ENCODE assay signal across 13 cellular contexts in genomic region chr5:55771175-55771655, GRCh38. TPM values are rescaled to one million over a fixed set of nuclear protein-coding genes. Genes with fewer than 3 reads are reported as not detected.
A peak's percentile ranks its signal among the peaks of the same experiment; 100 is the strongest.
DNase-seq lines count a peak whose midpoint lies in the region; ATAC-seq and TF ChIP-seq lines count a peak whose summit lies in the region.
"Had no signal": no experiment of that assay in that cellular context is flagged by ENCODE, and none has a peak within 500 bp of the region (broad histone marks: within the 10 kb centered on the region; RNA-seq: fewer than 3 reads in every experiment).

No MANE protein-coding gene starts in this region.

- H3K9me3 ChIP-seq in BE2C (no peaks in the 10 kb centered on the region), spleen (no peaks in the 10 kb centered on the region)

- in situ Hi-C loops in GM13976 (cut with MboI; ENCODE audit: low sequenced_read_pairs, unreplicated experiment) = no loop called here

- H3K36me3 ChIP-seq in BE2C = no peaks in the 10 kb centered on the region
- H3K36me3 ChIP-seq in spleen = no peaks in the 10 kb centered on the region

- peak; percentile 65 for ATAC-seq in GM18907 (IDR thresholded peaks at IDR 0.05; ENCODE audit: unreplicated experiment)
- peak; percentile 57 for ATAC-seq in HG02763 (IDR thresholded peaks at IDR 0.05; ENCODE audit: unreplicated experiment)
- peak; percentile 38 for ATAC-seq in HG03571 (IDR thresholded peaks at IDR 0.05; ENCODE audit: unreplicated experiment)
- ATAC-seq: right cardiac atrium had no signal

- H3K27ac ChIP-seq in spleen = no peak overlapping the region

- H3K4me3 ChIP-seq in BE2C (ENCODE audit: low read depth, low read length) (no peak overlapping the region), spleen (no peak overlapping the region)

- 58 to 83% (median 76%) methylated on average over 2 of the region's 2 CpGs for WGBS in spleen, 5 donors

- intact Hi-C loops in spleen (cut with DNase I; ENCODE audit: low total_unique reads) = no loop called here

- H3K27me3 ChIP-seq in BE2C = peaks cover 14% of the 10 kb centered on the region
- peaks cover 0 to 6% (median 0%) of the 10 kb centered on the region in 7 donors for H3K27me3 ChIP-seq in spleen (replicated peaks in 1 of 7)

- no peak for TF ChIP-seq POLR2A in spleen (IDR thresholded peaks at IDR 0.05)

- DNase-seq in GM13976 (ENCODE audit: low spot score) = peak; percentile 18
- DNase-seq in BE2C = no peak
- no peak for DNase-seq in foreskin melanocyte
- no peak for DNase-seq in cerebellum (ENCODE audit: low spot score)
- no peak for DNase-seq in spleen
- DNase-seq: GOT3, NCI-H510A, right cardiac atrium had no signal

- TF ChIP-seq CTCF in GM13976 (IDR thresholded peaks at IDR 0.05; ENCODE audit: borderline replicate concordance, control extremely low read depth, extremely low read depth, insufficient read depth, missing control alignments) (no peak), BE2C (IDR thresholded peaks at IDR 0.05; ENCODE audit: low read depth, low read length) (no peak), spleen (IDR thresholded peaks at IDR 0.05 in 8 of 11, conservative IDR thresholded peaks at IDR 0.05 in 3 of 11) (no peak)

- H3K4me1 ChIP-seq in BE2C (no peaks in the 10 kb centered on the region), spleen (no peaks in the 10 kb centered on the region)

RNA-seq across cellular contexts. Expression of gene DDX4, which starts 33.4 kb away (rescaled TPM):
- not detected for polyA plus RNA-seq in BE2C (2012; ENCODE audit: insufficient read depth, insufficient read length, low read depth)
- total RNA-seq in cerebellum (0.09 TPM), spleen (under 1 TPM in 1 of 7 donors, not detected in 6; 0.30 TPM)
- polyA plus RNA-seq in spleen = under 1 TPM in 1 of 3 donors, not detected in 2; 0.07 TPM
- total RNA-seq: astrocyte, glomerular endothelial cell, right cardiac atrium had no signal
- polyA plus RNA-seq: right cardiac atrium had no signal

RNA-seq across cellular contexts. Expression of gene SLC38A9, which starts 59.1 kb away (rescaled TPM):
- 3.8 TPM for polyA plus RNA-seq in BE2C (2012; ENCODE audit: insufficient read depth, insufficient read length, low read depth)
- total RNA-seq in cerebellum (64.1 TPM), spleen (10 to 100 TPM; 23.7 to 45.0 (median 28.8) TPM)
- 1 to 10 TPM; 7.9 to 8.8 (median 8.1) TPM for polyA plus RNA-seq in spleen
